Comparison of ENCODE assay signal across 17 cellular contexts in the genomic region with DNA sequence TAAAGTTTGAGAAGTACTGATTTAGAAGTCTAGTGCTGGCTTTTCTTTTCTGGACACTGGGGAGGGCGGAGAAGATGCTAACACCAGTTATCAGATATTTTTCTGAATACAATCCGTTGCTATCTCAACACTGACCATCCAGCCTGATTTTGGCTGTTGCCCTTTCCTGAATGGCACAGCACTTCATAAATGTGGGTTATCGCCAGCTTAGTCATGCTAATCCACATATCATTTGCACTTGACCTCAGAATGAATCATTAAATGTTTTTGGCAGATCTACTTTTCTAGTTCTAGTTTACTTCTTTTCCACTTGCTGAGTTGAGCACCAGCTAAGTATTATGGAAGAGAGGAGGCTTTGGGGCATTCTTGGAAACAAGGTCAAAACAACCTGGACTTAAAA.
DNase-seq lines count a peak whose midpoint lies in the region; ATAC-seq, FAIRE-seq and TF ChIP-seq lines count a peak whose summit lies in the region.
"Had no signal": no experiment of that assay in that cellular context is flagged by ENCODE, and none has a peak within 500 bp of the region (broad histone marks: within the 10 kb centered on the region; RNA-seq: fewer than 3 reads in every experiment).

No MANE protein-coding gene starts in this region.

- DNase-seq in AG10803 (ENCODE audit: low read depth) (peak; percentile 58), HT1080 (ENCODE audit: low read depth) (peak; percentile 83), astrocyte of the spinal cord (ENCODE audit: low read depth, low spot score) (peak; percentile 68), iris pigment epithelial cell (ENCODE audit: low read depth) (peak; percentile 57), kidney (no peak)
- no peak for DNase-seq in stimulated activated CD4-positive, alpha-beta T cell treated with anti-CD3 and anti-CD28 coated beads, Interleukin-4, amount 100 ng/mL, for 4 hours
- DNase-seq: activated CD4-positive, alpha-beta T cell treated with anti-CD3 and anti-CD28 coated beads, Interleukin-2, amount 10 ng/mL, durations not matched to agents 7 days and 5 days; activated T-cell treated with anti-CD3 and anti-CD28 coated beads, Interleukin-2, amount 50 U/mL, for 48 hours; amniotic stem cell; effector CD4-positive, alpha-beta T cell; NCI-H2107; NCI-H82; Right ventricle myocardium superior had no signal

- intact Hi-C loops in kidney (cut with DNase I) = no loop called here

- in situ Hi-C loops in astrocyte of the spinal cord (cut with HindIII; ENCODE audit: low sequenced_read_pairs) = no loop called here

- ATAC-seq in HG03095 (IDR thresholded peaks at IDR 0.05; ENCODE audit: unreplicated experiment) = no peak
- ATAC-seq in GM21367 (IDR thresholded peaks at IDR 0.05; ENCODE audit: unreplicated experiment) = no peak
- ATAC-seq: GM12878 had no signal

- H3K4me3 ChIP-seq in AG10803 (ENCODE audit: low read length) (no peak overlapping the region), astrocyte of the spinal cord (ENCODE audit: low read depth, low read length) (no peak overlapping the region), kidney (ENCODE audit: low read length in 2 of 2) (no peak overlapping the region)
- H3K4me3 ChIP-seq: GM12878 had no signal

- H3K27ac ChIP-seq in kidney (ENCODE audit: low read depth in 2 of 2, low read length in 2 of 2) = no peak overlapping the region

- H3K4me1 ChIP-seq in kidney (ENCODE audit: control insufficient read depth in 1 of 2, insufficient read depth in 1 of 2, low read depth in 1 of 2, low read length in 2 of 2) = no peaks in the 10 kb centered on the region

- H3K36me3 ChIP-seq in kidney (ENCODE audit: control insufficient read depth in 1 of 2, insufficient read depth in 2 of 2, low read length in 2 of 2) = no peaks in the 10 kb centered on the region

- no peaks in the 10 kb centered on the region for H3K9me3 ChIP-seq in kidney (ENCODE audit: control insufficient read depth in 1 of 2, low read length in 2 of 2)

- TF ChIP-seq CTCF in AG10803 (conservative IDR thresholded peaks at IDR 0.05; ENCODE audit: low read length) = no peak
- TF ChIP-seq CTCF in astrocyte of the spinal cord (IDR thresholded peaks at IDR 0.05; ENCODE audit: low read depth, low read length) = no peak
- no peak for TF ChIP-seq CTCF in kidney (IDR thresholded peaks at IDR 0.05; ENCODE audit: borderline replicate concordance, extremely low read depth, insufficient read depth)

- FAIRE-seq in kidney (lab: Jason Lieb, UNC) = no peak
- FAIRE-seq: GM12878, islet of Langerhans had no signal

- H3K9ac ChIP-seq in kidney (ENCODE audit: low read length in 2 of 2) = no peak overlapping the region

Comparison
In these comparisons a context has a peak if more than half of its experiments do, and no peak if none do; other contexts are left out.
1. DNase-seq: peak in AG10803 (single experiment), HT1080 (single experiment), astrocyte of the spinal cord (single experiment) and iris pigment epithelial cell (single experiment); none in stimulated activated CD4-positive, alpha-beta T cell treated with anti-CD3 and anti-CD28 coated beads, Interleukin-4, amount 100 ng/mL, for 4 hours (0 of 2) and kidney (single experiment).